In genomic region chr19:47363758-47364529, GRCh38 we compare ENCODE assay signal across 1 cellular context.
TF ChIP-seq lines count a peak whose summit lies in the region.

No MANE protein-coding gene starts in this region.

TF ChIP-seq in GM12878, 131 proteins besides CTCF, POLR2A, EP300 and RAD21:
- TF ChIP-seq TARDBP (IDR thresholded peaks at IDR 0.05; ENCODE audit: borderline replicate concordance) (no peak), NR2C1 (IDR thresholded peaks at IDR 0.05) (no peak)
